ENCODE assay signal across 12 cellular contexts in genomic region chr9:76887951-76888350, GRCh38. TPM values are rescaled to one million over a fixed set of nuclear protein-coding genes. Genes with fewer than 3 reads are reported as not detected.
DNase-seq lines count a peak whose midpoint lies in the region; ATAC-seq and TF ChIP-seq lines count a peak whose summit lies in the region.
"Had no signal": no experiment of that assay in that cellular context is flagged by ENCODE, and none has a peak within 500 bp of the region (broad histone marks: within the 10 kb centered on the region; RNA-seq: fewer than 3 reads in every experiment).

No MANE protein-coding gene starts in this region.

- DNase-seq in GM06990 (ENCODE audit: extremely low read depth, insufficient read length) (no peak), esophagus squamous epithelium (lab: John Stamatoyannopoulos, UW) (no peak), right lobe of liver (no peak), spleen (no peak), COLO829 (ENCODE audit: low spot score) (no peak)
- no peak for DNase-seq in activated CD4-positive, alpha-beta T cell treated with anti-CD3 and anti-CD28 coated beads, Interleukin-2, amount 10 ng/mL, durations not matched to agents 24 days and 14 days
- DNase-seq: activated CD4-positive, CD25-positive, alpha-beta regulatory T cell treated with anti-CD3 and anti-CD28 coated beads, Interleukin-2, amount 50 U/mL, for 72 hours; activated T-cell treated with anti-CD3 and anti-CD28 coated beads, Interleukin-2, amount 50 U/mL, for 72 hours; left ventricle myocardium inferior; T-helper 1 cell had no signal

- H3K9me3 ChIP-seq in OCI-LY3 (ENCODE audit: insufficient read depth, low read length) (no peaks in the 10 kb centered on the region), esophagus squamous epithelium (no peaks in the 10 kb centered on the region), right lobe of liver (no peaks in the 10 kb centered on the region), spleen (no peaks in the 10 kb centered on the region)
- H3K9me3 ChIP-seq: left ventricle myocardium inferior had no signal

- intact Hi-C loops in esophagus squamous epithelium (cut with DNase I) = no loop called here
- intact Hi-C loops in right lobe of liver (cut with DNase I) = no loop called here
- intact Hi-C loops in activated CD4-positive, alpha-beta T cell treated with anti-CD3 and anti-CD28 coated beads, Interleukin-2, amount 10 ng/mL, durations not matched to agents 24 days and 14 days (cut with micrococcal nuclease) = no loop called here
- intact Hi-C loops in spleen (cut with DNase I; ENCODE audit: low total_unique reads) = no loop called here

- no peak for TF ChIP-seq POLR2A in esophagus squamous epithelium (IDR thresholded peaks at IDR 0.05)
- TF ChIP-seq POLR2A in right lobe of liver (IDR thresholded peaks at IDR 0.05) = no peak
- no peak for TF ChIP-seq POLR2A in spleen (IDR thresholded peaks at IDR 0.05)

- H3K4me3 ChIP-seq in GM06990 (replicated peaks; ENCODE audit: low read depth, low read length) (peak overlapping the region; percentile 20), OCI-LY3 (ENCODE audit: low read length) (peak overlapping the region; percentile 67), esophagus squamous epithelium (no peak overlapping the region), rectal smooth muscle tissue (ENCODE audit: low read length) (peak overlapping the region; percentile 27), right lobe of liver (no peak overlapping the region), spleen (no peak overlapping the region)
- H3K4me3 ChIP-seq: left ventricle myocardium inferior had no signal

- H3K9ac ChIP-seq in OCI-LY3 (ENCODE audit: low read length) (peak overlapping the region; percentile 51), rectal smooth muscle tissue (ENCODE audit: low read length) (no peak overlapping the region)

- WGBS in esophagus squamous epithelium, 2 donors = 67 to 81% methylated on average over 7 of the region's 7 CpGs
- WGBS in right lobe of liver (ENCODE audit: insufficient coverage, low coverage, low lambda C conversion rate, missing lambda C conversion rate) = 66% methylated on average over 7 of the region's 7 CpGs
- WGBS in spleen, 5 donors = 85 to 95% (median 86%) methylated on average over 7 of the region's 7 CpGs

- peak overlapping the region; percentile 71 for H2AFZ ChIP-seq in OCI-LY3 (ENCODE audit: low read depth, low read length)

- H3K9me3 Mint-ChIP-seq in activated CD4-positive, alpha-beta T cell treated with anti-CD3 and anti-CD28 coated beads, Interleukin-2, amount 10 ng/mL, durations not matched to agents 24 days and 14 days = no peaks in the 10 kb centered on the region
- H3K9me3 Mint-ChIP-seq: activated T-cell treated with anti-CD3 and anti-CD28 coated beads, Interleukin-2, amount 50 U/mL, for 72 hours had no signal

- H3K4me1 ChIP-seq in OCI-LY3 (ENCODE audit: low read length) (peaks cover 59% of the 10 kb centered on the region), esophagus squamous epithelium (no peaks in the 10 kb centered on the region), rectal smooth muscle tissue (ENCODE audit: control insufficient read depth, insufficient read depth, low read length) (peaks cover 25% of the 10 kb centered on the region), right lobe of liver (no peaks in the 10 kb centered on the region), spleen (no peaks in the 10 kb centered on the region)
- H3K4me1 ChIP-seq: left ventricle myocardium inferior had no signal

- H3K27ac ChIP-seq in OCI-LY3 (ENCODE audit: low read length) (peak overlapping the region; percentile 50), esophagus squamous epithelium (peak overlapping the region in 3 of 4 donors; percentile 60 to 67 (median 65)), rectal smooth muscle tissue (ENCODE audit: low read depth, low read length) (peak overlapping the region; percentile 71), right lobe of liver (no peak overlapping the region), spleen (peak overlapping the region in 1 of 8 donors; percentile 26)
- H3K27ac ChIP-seq: left ventricle myocardium inferior had no signal

- ATAC-seq in right lobe of liver = no peak
- ATAC-seq: activated T-cell treated with anti-CD3 and anti-CD28 coated beads, Interleukin-2, amount 50 U/mL, for 72 hours had no signal

- no peaks in the 10 kb centered on the region for H3K27me3 Mint-ChIP-seq in activated CD4-positive, alpha-beta T cell treated with anti-CD3 and anti-CD28 coated beads, Interleukin-2, amount 10 ng/mL, durations not matched to agents 24 days and 14 days

- H3K4me2 ChIP-seq in OCI-LY3 (ENCODE audit: low read length) = peak overlapping the region; percentile 81

- H3K27me3 ChIP-seq in GM06990 (replicated peaks; ENCODE audit: control insufficient read depth, insufficient read depth, low read length) (no peaks in the 10 kb centered on the region), OCI-LY3 (ENCODE audit: low read depth, low read length) (no peaks in the 10 kb centered on the region), esophagus squamous epithelium (no peaks in the 10 kb centered on the region), rectal smooth muscle tissue (ENCODE audit: control insufficient read depth, insufficient read depth, low read length) (no peaks in the 10 kb centered on the region), right lobe of liver (no peaks in the 10 kb centered on the region), spleen (replicated peaks in 1 of 7) (no peaks in the 10 kb centered on the region)

- no peaks in the 10 kb centered on the region for H3K36me3 ChIP-seq in GM06990 (ENCODE audit: control insufficient read depth, insufficient read depth, low read length)
- H3K36me3 ChIP-seq in OCI-LY3 (replicated peaks; ENCODE audit: low read depth, low read length) = no peaks in the 10 kb centered on the region
- H3K36me3 ChIP-seq in esophagus squamous epithelium = no peaks in the 10 kb centered on the region
- H3K36me3 ChIP-seq in rectal smooth muscle tissue (ENCODE audit: control insufficient read depth, insufficient read depth, low read length) = no peaks in the 10 kb centered on the region
- H3K36me3 ChIP-seq in right lobe of liver = no peaks in the 10 kb centered on the region
- no peaks in the 10 kb centered on the region for H3K36me3 ChIP-seq in spleen
- H3K36me3 ChIP-seq: left ventricle myocardium inferior had no signal

- no peaks in the 10 kb centered on the region for H4K20me1 ChIP-seq in OCI-LY3 (ENCODE audit: insufficient read depth, low read length)

- no peaks in the 10 kb centered on the region for H3K4me1 Mint-ChIP-seq in activated CD4-positive, alpha-beta T cell treated with anti-CD3 and anti-CD28 coated beads, Interleukin-2, amount 10 ng/mL, durations not matched to agents 24 days and 14 days

- no peaks in the 10 kb centered on the region for H3K36me3 Mint-ChIP-seq in activated CD4-positive, alpha-beta T cell treated with anti-CD3 and anti-CD28 coated beads, Interleukin-2, amount 10 ng/mL, durations not matched to agents 24 days and 14 days (ENCODE audit: low read depth)

- H3K27ac Mint-ChIP-seq in activated CD4-positive, alpha-beta T cell treated with anti-CD3 and anti-CD28 coated beads, Interleukin-2, amount 10 ng/mL, durations not matched to agents 24 days and 14 days = no peak overlapping the region
- H3K27ac Mint-ChIP-seq: activated T-cell treated with anti-CD3 and anti-CD28 coated beads, Interleukin-2, amount 50 U/mL, for 72 hours had no signal

- H3K79me2 ChIP-seq in OCI-LY3 (ENCODE audit: low read length) = no peaks in the 10 kb centered on the region

- TF ChIP-seq CTCF in GM06990 (IDR thresholded peaks at IDR 0.05; ENCODE audit: insufficient read depth, low read length, poor library complexity, severe bottlenecking) (no peak), OCI-LY3 (IDR thresholded peaks at IDR 0.05; ENCODE audit: low read depth, low read length) (no peak), esophagus squamous epithelium (IDR thresholded peaks at IDR 0.05) (no peak), right lobe of liver (IDR thresholded peaks at IDR 0.05) (no peak), spleen (IDR thresholded peaks at IDR 0.05 in 8 of 11, conservative IDR thresholded peaks at IDR 0.05 in 3 of 11) (no peak)

- no peak overlapping the region for H3K4me3 Mint-ChIP-seq in activated CD4-positive, alpha-beta T cell treated with anti-CD3 and anti-CD28 coated beads, Interleukin-2, amount 10 ng/mL, durations not matched to agents 24 days and 14 days
- H3K4me3 Mint-ChIP-seq: activated T-cell treated with anti-CD3 and anti-CD28 coated beads, Interleukin-2, amount 50 U/mL, for 72 hours had no signal

RNA-seq across cellular contexts. Expression of gene PRUNE2, which starts 18.0 kb away (rescaled TPM):
- total RNA-seq in esophagus squamous epithelium (100 to 1,000 TPM in 1 of 4 donors, 10 to 100 TPM in 2, 1 to 10 TPM in 1; 9.9 to 126 (median 26.7) TPM), right lobe of liver (1 to 10 TPM; 1.4 to 3.3 (median 2.1) TPM), spleen (10 to 100 TPM in 6 of 7 donors, 1 to 10 TPM in 1; 6.1 to 23.6 (median 17.3) TPM)
- 0.40 and 0.50 TPM in 2 replicates for total RNA-seq in activated CD4-positive, alpha-beta T cell treated with anti-CD3 and anti-CD28 coated beads, Interleukin-2, amount 10 ng/mL, durations not matched to agents 24 days and 14 days
- 1 to 10 TPM; 3.3 to 6.6 (median 4.5) TPM for polyA plus RNA-seq in spleen

Comparison
In these comparisons a context has a peak if more than half of its experiments do, and no peak if none do; other contexts are left out.
1. H3K4me3 ChIP-seq: peak in GM06990 (single experiment), OCI-LY3 (single experiment) and rectal smooth muscle tissue (single experiment); none in esophagus squamous epithelium (0 of 4), right lobe of liver (0 of 3) and spleen (0 of 8).
2. H3K27ac ChIP-seq: peak in OCI-LY3 (single experiment), esophagus squamous epithelium (3 of 4) and rectal smooth muscle tissue (single experiment); none in right lobe of liver (0 of 3).